In genomic region chr3:141000691-141001090, GRCh38 we compare ENCODE assay signal across 13 cellular contexts. TPM values are rescaled to one million over a fixed set of nuclear protein-coding genes. Genes with fewer than 3 reads are reported as not detected.
DNase-seq lines count a peak whose midpoint lies in the region; ATAC-seq and TF ChIP-seq lines count a peak whose summit lies in the region.
"Had no signal": no experiment of that assay in that cellular context is flagged by ENCODE, and none has a peak within 500 bp of the region (broad histone marks: within the 10 kb centered on the region; RNA-seq: fewer than 3 reads in every experiment).

No MANE protein-coding gene starts in this region.

- no peak overlapping the region for H3K4me2 ChIP-seq in Loucy (ENCODE audit: low read depth, low read length, poor library complexity, severe bottlenecking)
- H3K4me2 ChIP-seq: A549 had no signal

- ATAC-seq in activated naive CD4-positive, alpha-beta T cell treated with anti-CD3 and anti-CD28 coated beads, Interleukin-2, amount 50 U/mL, for 72 hours, result peak; percentile 39 to 82
- peak; percentile 31 for ATAC-seq in activated naive CD8-positive, alpha-beta T cell treated with anti-CD3 and anti-CD28 coated beads, Interleukin-2, amount 50 U/mL, for 24 hours
- ATAC-seq in stimulated activated naive CD8-positive, alpha-beta T cell treated with anti-CD3 and anti-CD28 coated beads, Interleukin-15, Interleukin-2, amounts not matched to agents 100 U/mL and 50 U/mL, for 24 hours, result peak; percentile 65
- no peak for ATAC-seq in HG03521 (IDR thresholded peaks at IDR 0.05; ENCODE audit: unreplicated experiment)

- CTCF ChIA-PET in activated naive CD4-positive, alpha-beta T cell treated with anti-CD3 and anti-CD28 coated beads, Interleukin-2, amount 10 ng/mL, durations not matched to agents 7 days and 5 days (lab: Charles Lee), result interaction anchor here (0.7 to 5.4 kb wide), 20 partner anchors 10 to 302 kb away, joined by 3 to 69 read pairs (median 4); partner anchors contain the start of genes PXYLP1 and SPSB4

- peak overlapping the region; percentile 66 for H2AFZ ChIP-seq in Loucy (ENCODE audit: low read length)
- H2AFZ ChIP-seq: GM23248 had no signal

- no peak for DNase-seq in activated naive CD4-positive, alpha-beta T cell treated with anti-CD3 and anti-CD28 coated beads, Interleukin-2, amount 50 U/mL, for 72 hours (ENCODE audit: low spot score in 2 of 2)
- no peak for DNase-seq in activated naive CD4-positive, alpha-beta T cell treated with anti-CD3 and anti-CD28 coated beads, Interleukin-2, amount 10 ng/mL, durations not matched to agents 7 days and 5 days
- DNase-seq in activated naive CD8-positive, alpha-beta T cell treated with anti-CD3 and anti-CD28 coated beads, Interleukin-2, amount 50 U/mL, for 24 hours, result no peak
- DNase-seq in stimulated activated naive CD8-positive, alpha-beta T cell treated with anti-CD3 and anti-CD28 coated beads, Interleukin-15, Interleukin-2, amounts not matched to agents 100 U/mL and 50 U/mL, for 24 hours, result no peak
- no peak for DNase-seq in stimulated activated CD4-positive, alpha-beta T cell treated with anti-CD3 and anti-CD28 coated beads, Interleukin-15, amount 100 ng/mL, for 24 hours
- DNase-seq in activated CD4-positive, alpha-beta T cell treated with anti-CD3 and anti-CD28 coated beads, Interleukin-2, amount 50 U/mL, for 48 hours, result no peak

- no peak overlapping the region for H3K4me3 Mint-ChIP-seq in activated naive CD4-positive, alpha-beta T cell treated with anti-CD3 and anti-CD28 coated beads, Interleukin-2, amount 10 ng/mL, durations not matched to agents 7 days and 5 days
- no peak overlapping the region for H3K4me3 Mint-ChIP-seq in activated naive CD8-positive, alpha-beta T cell treated with anti-CD3 and anti-CD28 coated beads, Interleukin-2, amount 50 U/mL, for 24 hours
- H3K4me3 Mint-ChIP-seq: CD14-positive monocyte had no signal

- H3K79me2 ChIP-seq in Loucy (ENCODE audit: insufficient read depth, low read length), result no peaks in the 10 kb centered on the region

- no peaks in the 10 kb centered on the region for H4K20me1 ChIP-seq in Loucy (ENCODE audit: insufficient read depth, low read length, poor library complexity, severe bottlenecking)

- no peaks in the 10 kb centered on the region for H3K27me3 ChIP-seq in Loucy (ENCODE audit: insufficient read depth, low read length, poor library complexity, severe bottlenecking)
- H3K27me3 ChIP-seq: MG63 had no signal

- no peaks in the 10 kb centered on the region for H3K9me3 ChIP-seq in Loucy (ENCODE audit: insufficient read depth, low read depth, low read length)
- H3K9me3 ChIP-seq: A549, MG63 had no signal

- H3K27ac Mint-ChIP-seq in activated naive CD4-positive, alpha-beta T cell treated with anti-CD3 and anti-CD28 coated beads, Interleukin-2, amount 50 U/mL, for 72 hours, result no peak overlapping the region
- no peak overlapping the region for H3K27ac Mint-ChIP-seq in activated naive CD4-positive, alpha-beta T cell treated with anti-CD3 and anti-CD28 coated beads, Interleukin-2, amount 10 ng/mL, durations not matched to agents 7 days and 5 days
- H3K27ac Mint-ChIP-seq in activated naive CD8-positive, alpha-beta T cell treated with anti-CD3 and anti-CD28 coated beads, Interleukin-2, amount 50 U/mL, for 24 hours, result no peak overlapping the region
- H3K27ac Mint-ChIP-seq: CD14-positive monocyte had no signal

- no peaks in the 10 kb centered on the region for H3K36me3 Mint-ChIP-seq in activated naive CD4-positive, alpha-beta T cell treated with anti-CD3 and anti-CD28 coated beads, Interleukin-2, amount 50 U/mL, for 72 hours
- no peaks in the 10 kb centered on the region for H3K36me3 Mint-ChIP-seq in activated naive CD4-positive, alpha-beta T cell treated with anti-CD3 and anti-CD28 coated beads, Interleukin-2, amount 10 ng/mL, durations not matched to agents 7 days and 5 days
- H3K36me3 Mint-ChIP-seq in activated naive CD8-positive, alpha-beta T cell treated with anti-CD3 and anti-CD28 coated beads, Interleukin-2, amount 50 U/mL, for 24 hours (ENCODE audit: low read depth), result no peaks in the 10 kb centered on the region
- H3K36me3 Mint-ChIP-seq: CD14-positive monocyte had no signal

- H3K36me3 ChIP-seq in Loucy (ENCODE audit: insufficient read depth, low read length), result no peaks in the 10 kb centered on the region
- H3K36me3 ChIP-seq: MG63 had no signal

- no peaks in the 10 kb centered on the region for H3K9me3 Mint-ChIP-seq in activated naive CD4-positive, alpha-beta T cell treated with anti-CD3 and anti-CD28 coated beads, Interleukin-2, amount 50 U/mL, for 72 hours
- no peaks in the 10 kb centered on the region for H3K9me3 Mint-ChIP-seq in activated naive CD4-positive, alpha-beta T cell treated with anti-CD3 and anti-CD28 coated beads, Interleukin-2, amount 10 ng/mL, durations not matched to agents 7 days and 5 days
- no peaks in the 10 kb centered on the region for H3K9me3 Mint-ChIP-seq in activated naive CD8-positive, alpha-beta T cell treated with anti-CD3 and anti-CD28 coated beads, Interleukin-2, amount 50 U/mL, for 24 hours

- no peaks in the 10 kb centered on the region for H3F3A ChIP-seq in Loucy (ENCODE audit: low read depth)

- peaks cover 5% of the 10 kb centered on the region for H3K4me1 Mint-ChIP-seq in activated naive CD4-positive, alpha-beta T cell treated with anti-CD3 and anti-CD28 coated beads, Interleukin-2, amount 10 ng/mL, durations not matched to agents 7 days and 5 days
- H3K4me1 Mint-ChIP-seq in activated naive CD8-positive, alpha-beta T cell treated with anti-CD3 and anti-CD28 coated beads, Interleukin-2, amount 50 U/mL, for 24 hours, result peaks cover 2% of the 10 kb centered on the region
- H3K4me1 Mint-ChIP-seq: CD14-positive monocyte had no signal

- H3K4me3 ChIP-seq in Loucy (ENCODE audit: low read length, poor library complexity, severe bottlenecking), result no peak overlapping the region
- H3K4me3 ChIP-seq: A549, GM23248, K562, MG63 had no signal

- no peaks in the 10 kb centered on the region for H3K9me2 ChIP-seq in Loucy (replicated peaks; ENCODE audit: low read depth, low read length)

- H3K4me1 ChIP-seq in Loucy (ENCODE audit: insufficient read depth, low read length, poor library complexity, severe bottlenecking), result no peaks in the 10 kb centered on the region
- H3K4me1 ChIP-seq: A549 had no signal

- H3K27me3 Mint-ChIP-seq in activated naive CD4-positive, alpha-beta T cell treated with anti-CD3 and anti-CD28 coated beads, Interleukin-2, amount 10 ng/mL, durations not matched to agents 7 days and 5 days, result peaks cover 7% of the 10 kb centered on the region
- H3K27me3 Mint-ChIP-seq in activated naive CD8-positive, alpha-beta T cell treated with anti-CD3 and anti-CD28 coated beads, Interleukin-2, amount 50 U/mL, for 24 hours, result peaks cover 3% of the 10 kb centered on the region

- TF ChIP-seq CTCF in Loucy (conservative IDR thresholded peaks at IDR 0.05; ENCODE audit: low read length), result no peak

- H3K9ac ChIP-seq in Loucy (ENCODE audit: low read depth, low read length, poor library complexity, severe bottlenecking), result no peak overlapping the region
- H3K9ac ChIP-seq: GM23248 had no signal

RNA-seq across cellular contexts. Expression of gene SPSB4, which starts 50.5 kb away (rescaled TPM):
- total RNA-seq in activated naive CD4-positive, alpha-beta T cell treated with anti-CD3 and anti-CD28 coated beads, Interleukin-2, amount 50 U/mL, for 72 hours, result not detected
- total RNA-seq: GM23248, K562 had no signal

RNA-seq across cellular contexts. Expression of gene SLC25A36, which starts 59.1 kb away (rescaled TPM):
- total RNA-seq in activated naive CD4-positive, alpha-beta T cell treated with anti-CD3 and anti-CD28 coated beads, Interleukin-2, amount 50 U/mL, for 72 hours, result 10 to 100 TPM; 47.2 to 98.6 TPM
